ENCODE assay signal across 18 cellular contexts in the genomic region with DNA sequence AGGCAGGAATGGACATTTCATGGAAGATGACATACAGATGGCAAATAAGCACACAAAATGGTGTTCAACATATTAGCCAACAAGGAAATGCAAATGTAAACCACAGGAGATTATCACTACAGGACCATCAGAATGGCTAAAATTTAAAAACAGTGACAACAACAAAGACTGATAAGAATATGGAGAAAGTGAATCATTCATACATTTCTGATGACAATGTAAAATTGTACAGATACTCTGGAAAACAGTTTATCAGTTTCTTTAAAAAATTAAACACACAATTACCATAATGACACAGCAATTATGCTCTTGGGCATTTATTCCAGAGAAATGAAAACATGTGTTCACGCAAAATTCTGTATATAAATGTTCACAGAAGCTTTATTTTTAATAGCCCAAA.
"Had no signal": no experiment of that assay in that cellular context is flagged by ENCODE, and none has a peak within 500 bp of the region (broad histone marks: within the 10 kb centered on the region; RNA-seq: fewer than 3 reads in every experiment).

No MANE protein-coding gene starts in this region.

- ATAC-seq: heart right ventricle; left lobe of liver; natural killer cell; stimulated activated naive B cell treated with anti-CD40 and anti-IgM and Interleukin-4, amounts not matched to agents 10 μg/mL and 1 μg/mL and 100 μg/mL, for 72 hours had no signal

- H3K9me3 ChIP-seq: heart right ventricle, right atrium auricular region, sigmoid colon, stomach, thoracic aorta had no signal

- H3K27me3 ChIP-seq: heart right ventricle, right atrium auricular region, sigmoid colon, stomach had no signal

- H3K4me3 ChIP-seq: coronary artery, heart right ventricle, right atrium auricular region, sigmoid colon, skin epidermis, stomach, thoracic aorta had no signal

- H3K36me3 ChIP-seq: heart right ventricle, right atrium auricular region, sigmoid colon, stomach, thoracic aorta had no signal

- H3K4me1 ChIP-seq: heart right ventricle, right atrium auricular region, sigmoid colon, stomach had no signal

- DNase-seq: effector CD4-positive, alpha-beta T cell; endodermal cell; erythroblast; heart right ventricle; hypothalamus; islet precursor cell; natural killer cell; sigmoid colon; stimulated activated CD4-positive, alpha-beta T cell treated with anti-CD3 and anti-CD28 coated beads, Interleukin-2, amount 100 ng/mL, for 24 hours; stimulated activated CD4-positive, alpha-beta T cell treated with anti-CD3 and anti-CD28 coated beads, Interleukin-4, amount 100 ng/mL, for 4 hours; stimulated activated naive B cell treated with anti-CD40 and anti-IgM and Interleukin-4, amounts not matched to agents 10 μg/mL and 1 μg/mL and 100 μg/mL, for 72 hours; stomach; substantia nigra had no signal

- H3K27ac ChIP-seq: coronary artery, heart right ventricle, right atrium auricular region, sigmoid colon, skin epidermis, stomach, thoracic aorta had no signal
